8 cellular contexts compared by ENCODE assay signal in genomic region chr2:169827272-169828140, GRCh38. TPM values are rescaled to one million over a fixed set of nuclear protein-coding genes. Genes with fewer than 3 reads are reported as not detected.
A peak's percentile ranks its signal among the peaks of the same experiment; 100 is the strongest.
DNase-seq lines count a peak whose midpoint lies in the region; ATAC-seq and TF ChIP-seq lines count a peak whose summit lies in the region.

TSS of gene UBR3 (plus strand) at chr2:169827454. CDS start at chr2:169827508, 54 bp downstream.

- intact Hi-C loops in Right ventricle myocardium superior (cut with DNase I) = loop anchor here (5.0 kb wide), 1 partner anchor 50 kb away; no protein-coding TSS in a partner anchor
- intact Hi-C loops in tibial artery (cut with DNase I; ENCODE audit: low total_unique reads) = loop anchor here (5.0 to 10.0 kb wide), 3 partner anchors 100 to 1697 kb away; partner anchors contain the start of gene CYBRD1

- H3K79me2 ChIP-seq in parathyroid adenoma = peaks cover 28% of the 10 kb centered on the region

- H3K9me3 ChIP-seq in parathyroid adenoma (ENCODE audit: control insufficient read depth, low read length) = no peaks in the 10 kb centered on the region
- no peaks in the 10 kb centered on the region for H3K9me3 ChIP-seq in tibial artery

- H3K27ac ChIP-seq in parathyroid adenoma (peak within 1 kb of the TSS; percentile 60), tibial artery (peak within 1 kb of the TSS; percentile 79 to 83)

- H3K4me1 Mint-ChIP-seq in activated naive CD8-positive, alpha-beta T cell treated with anti-CD3 and anti-CD28 coated beads, Interleukin-2, amount 50 U/mL, for 24 hours = peaks cover 57% of the 10 kb centered on the region

- peak within 1 kb of the TSS; percentile 59 for H2AFZ ChIP-seq in parathyroid adenoma

- H3K9me3 Mint-ChIP-seq in activated naive CD8-positive, alpha-beta T cell treated with anti-CD3 and anti-CD28 coated beads, Interleukin-2, amount 50 U/mL, for 24 hours = no peaks in the 10 kb centered on the region

- H3K36me3 ChIP-seq in parathyroid adenoma (ENCODE audit: control insufficient read depth, insufficient read depth, low read length) (no peaks in the 10 kb centered on the region), tibial artery (no peaks in the 10 kb centered on the region)

- H3K27ac Mint-ChIP-seq in activated naive CD8-positive, alpha-beta T cell treated with anti-CD3 and anti-CD28 coated beads, Interleukin-2, amount 50 U/mL, for 24 hours = peak within 1 kb of the TSS; percentile 82

- TF ChIP-seq CTCF in GM12864 (IDR thresholded peaks at IDR 0.05; ENCODE audit: low read depth, low read length, missing control alignments) (no peak), parathyroid adenoma (IDR thresholded peaks at IDR 0.05) (no peak), tibial artery (IDR thresholded peaks at IDR 0.05) (no peak)

- no peaks in the 10 kb centered on the region for H3K27me3 Mint-ChIP-seq in activated naive CD8-positive, alpha-beta T cell treated with anti-CD3 and anti-CD28 coated beads, Interleukin-2, amount 50 U/mL, for 24 hours

- ATAC-seq in HG02623 (IDR thresholded peaks at IDR 0.05; ENCODE audit: unreplicated experiment) (peak; percentile 76), Right ventricle myocardium superior (ENCODE audit: poor library complexity) (peak; percentile 90)
- peak; percentile 85 for ATAC-seq in activated naive CD8-positive, alpha-beta T cell treated with anti-CD3 and anti-CD28 coated beads, Interleukin-2, amount 50 U/mL, for 24 hours

- peaks cover 12% of the 10 kb centered on the region for H3K36me3 Mint-ChIP-seq in activated naive CD8-positive, alpha-beta T cell treated with anti-CD3 and anti-CD28 coated beads, Interleukin-2, amount 50 U/mL, for 24 hours (ENCODE audit: low read depth)

- peak within 1 kb of the TSS; percentile 87 for H3K4me3 Mint-ChIP-seq in activated naive CD8-positive, alpha-beta T cell treated with anti-CD3 and anti-CD28 coated beads, Interleukin-2, amount 50 U/mL, for 24 hours

- DNase-seq in GM12864 (ENCODE audit: low read depth) = peak; percentile 60
- peak; percentile 87 for DNase-seq in NCI-H1105 (lab: John Stamatoyannopoulos, UW)
- peak; percentile 92 for DNase-seq in SW480 (ENCODE audit: low spot score)
- peak; percentile 93 for DNase-seq in activated naive CD8-positive, alpha-beta T cell treated with anti-CD3 and anti-CD28 coated beads, Interleukin-2, amount 50 U/mL, for 24 hours
- DNase-seq in Right ventricle myocardium superior = peak; percentile 97
- DNase-seq in tibial artery = peak; percentile 92 to 97

- H3K4me3 ChIP-seq in GM12864 (ENCODE audit: low read depth, low read length) = peak within 1 kb of the TSS; percentile 62
- peak within 1 kb of the TSS; percentile 77 for H3K4me3 ChIP-seq in parathyroid adenoma (ENCODE audit: low read depth, low read length)
- peak within 1 kb of the TSS; percentile 74 to 75 for H3K4me3 ChIP-seq in tibial artery

- peak within 1 kb of the TSS; percentile 1 for H3K9ac ChIP-seq in parathyroid adenoma

- peaks cover 11% of the 10 kb centered on the region for H3K4me1 ChIP-seq in parathyroid adenoma
- H3K4me1 ChIP-seq in tibial artery = peaks cover 0 to 66% (median 46%) of the 10 kb centered on the region in 4 donors

- peak within 1 kb of the TSS; percentile 91 for H3K4me2 ChIP-seq in parathyroid adenoma (ENCODE audit: low read length)

- H3K27me3 ChIP-seq in parathyroid adenoma (ENCODE audit: control insufficient read depth, insufficient read depth, low read length) (no peaks in the 10 kb centered on the region), tibial artery (no peaks in the 10 kb centered on the region)

RNA-seq across cellular contexts. Expression of gene UBR3, which starts in this region (rescaled TPM):
- 112 TPM for total RNA-seq in Right ventricle myocardium superior

Comparison
In these comparisons a context has a peak if more than half of its experiments do, and no peak if none do; other contexts are left out.
1. Peak in every context shown above with its lines: DNase-seq, ATAC-seq, H3K4me3 ChIP-seq and H3K27ac ChIP-seq.